In genomic region chr6:24927985-24928735, GRCh38 we compare ENCODE assay signal across 11 cellular contexts. TPM values are rescaled to one million over a fixed set of nuclear protein-coding genes. Genes with fewer than 3 reads are reported as not detected.
DNase-seq lines count a peak whose midpoint lies in the region; ATAC-seq and TF ChIP-seq lines count a peak whose summit lies in the region.
"Had no signal": no experiment of that assay in that cellular context is flagged by ENCODE, and none has a peak within 500 bp of the region (broad histone marks: within the 10 kb centered on the region; RNA-seq: fewer than 3 reads in every experiment).

No MANE protein-coding gene starts in this region.

- no peak overlapping the region for H3K4me2 ChIP-seq in GM23248 (ENCODE audit: unreplicated experiment)

- peaks cover 81% of the 10 kb centered on the region for H3K4me1 Mint-ChIP-seq in CD4-positive, alpha-beta T cell (ENCODE audit: low read depth)
- H3K4me1 Mint-ChIP-seq in activated naive CD8-positive, alpha-beta T cell (ENCODE audit: low read depth), result peaks cover 89% of the 10 kb centered on the region
- H3K4me1 Mint-ChIP-seq in naive B cell (peaks cover 69 to 87% (median 75%) of the 10 kb centered on the region in 3 donors), MCF 10A (ENCODE audit: insufficient read depth, unreplicated experiment) (peaks cover 14% of the 10 kb centered on the region)

- peaks cover 4% of the 10 kb centered on the region for H3K9me3 Mint-ChIP-seq in CD4-positive, alpha-beta T cell
- peaks cover 5% of the 10 kb centered on the region for H3K9me3 Mint-ChIP-seq in activated naive CD8-positive, alpha-beta T cell (ENCODE audit: low read depth)
- H3K9me3 Mint-ChIP-seq in naive B cell (peaks cover 0 to 5% (median 0%) of the 10 kb centered on the region in 7 donors), MCF 10A (ENCODE audit: unreplicated experiment) (peaks cover 8% of the 10 kb centered on the region)

- no peaks in the 10 kb centered on the region for H3K36me3 ChIP-seq in GM23248 (ENCODE audit: low read depth)
- H3K36me3 ChIP-seq: cardiac muscle cell, esophagus squamous epithelium had no signal

- CTCF ChIA-PET in CD4-positive, alpha-beta T cell (lab: Charles Lee), result interaction anchor here (0.5 to 6.2 kb wide), 7 partner anchors 16 to 89 kb away, joined by 3 to 37 read pairs (median 4); no protein-coding TSS in a partner anchor
- CTCF ChIA-PET in MCF 10A (lab: Yijun Ruan, JAX), result interaction anchor here (0.6 to 0.7 kb wide), 2 partner anchors 45 to 134 kb away, joined by 3 to 4 read pairs; no protein-coding TSS in a partner anchor

- peaks cover 35% of the 10 kb centered on the region for H3K4me1 ChIP-seq in GM23248 (ENCODE audit: insufficient read depth)

- peak; percentile 24 for ATAC-seq in CD4-positive, alpha-beta T cell (ENCODE audit: poor library complexity)
- ATAC-seq in naive B cell (ENCODE audit: low read depth in 2 of 2), result no peak

- peak overlapping the region; percentile 97 for H3K4me3 Mint-ChIP-seq in CD4-positive, alpha-beta T cell
- peak overlapping the region; percentile 97 for H3K4me3 Mint-ChIP-seq in activated naive CD8-positive, alpha-beta T cell
- peak overlapping the region in 6 of 8 donors; percentile 72 to 99 (median 88) for H3K4me3 Mint-ChIP-seq in naive B cell
- no peak overlapping the region for H3K4me3 Mint-ChIP-seq in MCF 10A (ENCODE audit: unreplicated experiment)

- DNase-seq in CD4-positive, alpha-beta T cell, result no peak
- DNase-seq in GM23248, result peak; percentile 31
- DNase-seq in naive B cell, result no peak
- DNase-seq in ACHN, result no peak
- no peak for DNase-seq in MCF 10A (ENCODE audit: unreplicated experiment)
- no peak for DNase-seq in NCI-H1417 treated with DMSO at 0.1 percent for 48 hours (lab: John Stamatoyannopoulos, UW)
- DNase-seq in COR-L47 (lab: John Stamatoyannopoulos, UW), result no peak
- DNase-seq: esophagus squamous epithelium, SIG-M5 had no signal

- no peaks in the 10 kb centered on the region for H3K27me3 Mint-ChIP-seq in CD4-positive, alpha-beta T cell
- H3K27me3 Mint-ChIP-seq in activated naive CD8-positive, alpha-beta T cell, result no peaks in the 10 kb centered on the region
- H3K27me3 Mint-ChIP-seq in naive B cell (no peaks in the 10 kb centered on the region), MCF 10A (ENCODE audit: insufficient read depth, unreplicated experiment) (no peaks in the 10 kb centered on the region)

- no peak for TF ChIP-seq CTCF in CD4-positive, alpha-beta T cell (IDR thresholded peaks at IDR 0.05)
- no peak for TF ChIP-seq CTCF in MCF 10A (IDR thresholded peaks at IDR 0.05; ENCODE audit: unreplicated experiment)

- H3K9ac ChIP-seq in GM23248, result no peak overlapping the region

- no peak overlapping the region for H3K4me3 ChIP-seq in GM23248
- H3K4me3 ChIP-seq: cardiac muscle cell, esophagus squamous epithelium had no signal

- peaks cover 91% of the 10 kb centered on the region for H3K36me3 Mint-ChIP-seq in CD4-positive, alpha-beta T cell (ENCODE audit: low read depth)
- peaks cover 5% of the 10 kb centered on the region for H3K36me3 Mint-ChIP-seq in activated naive CD8-positive, alpha-beta T cell
- H3K36me3 Mint-ChIP-seq in naive B cell (peaks cover 41 to 43% of the 10 kb centered on the region in 2 donors), MCF 10A (ENCODE audit: insufficient read depth, unreplicated experiment) (peaks cover 4% of the 10 kb centered on the region)

- peak overlapping the region; percentile 89 for H3K27ac ChIP-seq in CD4-positive, alpha-beta T cell (ENCODE audit: low read depth, low read length)
- H3K27ac ChIP-seq in GM23248, result no peak overlapping the region
- H3K27ac ChIP-seq: cardiac muscle cell, esophagus squamous epithelium had no signal

- H3K27me3 ChIP-seq in CD4-positive, alpha-beta T cell (ENCODE audit: control insufficient read depth, insufficient read depth, low read length), result no peaks in the 10 kb centered on the region
- no peaks in the 10 kb centered on the region for H3K27me3 ChIP-seq in GM23248 (replicated peaks; ENCODE audit: insufficient read depth)
- H3K27me3 ChIP-seq: cardiac muscle cell, esophagus squamous epithelium had no signal

- no TSS peak for BruUV-seq in MCF 10A (replicated peaks; lab: Mats Ljungman, UMichigan)

- H3K9me3 ChIP-seq in CD4-positive, alpha-beta T cell (ENCODE audit: control insufficient read depth, low read length), result no peaks in the 10 kb centered on the region
- H3K9me3 ChIP-seq in GM23248 (ENCODE audit: low read depth), result no peaks in the 10 kb centered on the region
- H3K9me3 ChIP-seq: esophagus squamous epithelium had no signal

- intact Hi-C loops in CD4-positive, alpha-beta T cell (cut with DNase I, micrococcal nuclease), result loop anchor here in 1 of 2 experiments (2.0 kb wide), 1 partner anchor 17 kb away; no protein-coding TSS in a partner anchor
- intact Hi-C loops in MCF 10A (cut with micrococcal nuclease), result no loop called here

- no peaks in the 10 kb centered on the region for H4K20me1 ChIP-seq in GM23248 (ENCODE audit: insufficient read depth)

- in situ Hi-C loops in GM23248 (cut with MboI) (no loop called here), ACHN (cut with HindIII; ENCODE audit: low pct_ligation_motif_present, low pct_unique_long_range_greater_than_20kb, low sequenced_read_pairs) (no loop called here)

- H3F3A ChIP-seq in GM23248 (ENCODE audit: insufficient read depth), result peaks cover 9% of the 10 kb centered on the region

- no peak overlapping the region for H2AFZ ChIP-seq in GM23248

- H3K27ac Mint-ChIP-seq in CD4-positive, alpha-beta T cell, result peak overlapping the region; percentile 97
- H3K27ac Mint-ChIP-seq in activated naive CD8-positive, alpha-beta T cell, result peak overlapping the region; percentile 93
- H3K27ac Mint-ChIP-seq in naive B cell (peak overlapping the region in 4 of 6 donors; percentile 88 to 99 (median 98)), MCF 10A (ENCODE audit: low read depth, unreplicated experiment) (no peak overlapping the region)

- no peaks in the 10 kb centered on the region for H3K79me2 ChIP-seq in GM23248 (ENCODE audit: insufficient read depth)

- WGBS in GM23248 (ENCODE audit: low coverage in 1 of 2, low lambda C conversion rate in 2 of 2, missing lambda C conversion rate in 2 of 2), 2 experiments, result 69 to 74% methylated on average over 6 of the region's 6 CpGs

- POLR2A ChIA-PET in CD4-positive, alpha-beta T cell (lab: Charles Lee), result interaction anchor here (1.0 to 19.0 kb wide), 10 partner anchors 8 to 77 kb away, joined by 3 to 1043 read pairs (median 4); partner anchors contain the start of gene RIPOR2
- POLR2A ChIA-PET in MCF 10A (lab: Yijun Ruan, JAX), result no interaction called here

- H3K9me2 ChIP-seq in GM23248 (ENCODE audit: insufficient read depth), result no peaks in the 10 kb centered on the region

RNA-seq across cellular contexts. Expression of gene RIPOR2, which starts 7.6 kb away (rescaled TPM):
- 100 to 1,000 TPM; 123 to 129 TPM for total RNA-seq in CD4-positive, alpha-beta T cell
- 2.7 and 3.2 TPM in 2 replicates for total RNA-seq in GM23248 (2014; rRNA removed; shearing (Covaris generic))
- 3.0 and 3.3 TPM in 2 replicates for polyA plus RNA-seq in GM23248 (2016; fragmentation: Nextera tagmentation; extraction: Ambion mirVana)
- polyA plus RNA-seq in naive B cell (ENCODE audit: low read depth in 6 of 6), result 100 to 1,000 TPM; 464 to 666 (median 484) TPM
- 3.5 and 4.9 TPM in 2 replicates for total RNA-seq in MCF 10A (2022)

Comparison
In these comparisons a context has a peak if more than half of its experiments do, and no peak if none do; other contexts are left out.
1. RNA of gene RIPOR2, which starts 7.6 kb away (total RNA-seq): 123 to 129 TPM in CD4-positive, alpha-beta T cell; 3.5 to 4.9 TPM in MCF 10A and 2.7 to 3.2 TPM in GM23248; every median in the first group is over 10 times any median in the second.